29 cellular contexts compared by ENCODE assay signal in the genomic region with DNA sequence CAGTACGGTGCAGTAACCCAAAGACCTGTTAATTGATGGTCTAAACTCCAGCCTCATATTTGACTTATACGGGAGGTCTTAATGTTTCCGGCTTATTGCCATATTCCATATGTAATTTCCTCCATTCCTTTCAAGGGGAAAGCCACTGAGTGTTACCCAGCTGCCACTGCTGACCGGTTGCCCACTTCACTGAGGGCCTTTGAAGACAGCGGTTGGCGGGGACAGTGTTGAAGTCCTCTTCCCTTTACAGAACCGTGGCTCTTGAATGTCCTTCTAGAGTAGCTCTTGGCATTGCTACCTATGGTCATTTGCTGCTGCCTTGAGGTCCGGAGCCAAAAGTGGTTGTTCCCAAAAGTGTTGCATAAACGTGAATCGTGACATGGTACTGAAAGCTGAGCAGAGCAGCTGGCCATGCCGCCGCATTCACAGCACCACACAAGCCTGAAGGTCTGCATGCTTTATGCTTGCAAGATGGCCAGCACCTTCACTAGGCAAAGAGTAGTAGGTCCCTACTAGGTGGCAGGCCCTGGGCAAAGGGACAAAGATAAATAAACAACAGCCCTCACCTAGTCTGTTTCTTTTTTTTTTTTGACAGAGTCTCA.
"Had no signal": no experiment of that assay in that cellular context is flagged by ENCODE, and none has a peak within 500 bp of the region (broad histone marks: within the 10 kb centered on the region; RNA-seq: fewer than 3 reads in every experiment).

No MANE protein-coding gene starts in this region.

- H3K4me3 ChIP-seq: adrenal gland, MG63, Peyer's patch, SK-N-MC had no signal

- H3K9me3 Mint-ChIP-seq: activated CD4-positive, alpha-beta T cell treated with anti-CD3 and anti-CD28 coated beads, Interleukin-2, amount 10 ng/mL, durations not matched to agents 24 days and 14 days; activated CD8-positive, alpha-beta T cell treated with anti-CD3 and anti-CD28 coated beads for 36 hours; activated naive CD4-positive, alpha-beta T cell treated with anti-CD3 and anti-CD28 coated beads for 36 hours; activated naive CD4-positive, alpha-beta T cell treated with anti-CD3 and anti-CD28 coated beads, Interleukin-2, amount 50 U/mL, for 72 hours; activated T-cell treated with anti-CD3 and anti-CD28 coated beads, Interleukin-2, amount 50 U/mL, for 4 hours; activated T-helper 1 cell treated with anti-CD3 and anti-CD28 coated beads, Interleukin-12 subunit alpha, Interleukin-12 subunit beta, Interleukin-2, Interleukin-4 antibody, amounts not matched to agents 30 ng/mL and 10 ng/mL and 1 ng/mL, durations not matched to agents 14 hours and 24 hours and 36 hours had no signal

- H3K36me3 ChIP-seq: brain microvascular endothelial cell, MG63 had no signal

- DNase-seq: activated CD4-positive, alpha-beta T cell treated with anti-CD3 and anti-CD28 coated beads, Interleukin-2, amount 10 ng/mL, durations not matched to agents 24 days and 14 days; activated CD4-positive, alpha-beta T cell treated with anti-CD3 and anti-CD28 coated beads, Interleukin-2, amount 50 U/mL, for 4 hours; activated CD8-positive, alpha-beta T cell treated with anti-CD3 and anti-CD28 coated beads for 36 hours; activated gamma-delta T cell treated with Interleukin-2 at 50 U/mL for 16 hours; activated naive CD4-positive, alpha-beta T cell treated with anti-CD3 and anti-CD28 coated beads for 36 hours; activated T-cell treated with anti-CD3 and anti-CD28 coated beads, Interleukin-2, amount 50 U/mL, for 4 hours; adrenal gland; brain microvascular endothelial cell; Kasumi-1; KG1; MG63; NCI-H1048; NCI-H1105 treated with DMSO at 0.1 percent for 48 hours; NCI-H1436; NCI-H1694; NCI-H1930; NCI-H2107; NCI-H2171; NCI-H510A; NCI-H526; NCI-H748 treated with DMSO at 0.1 percent for 48 hours; NK-92 treated with Interleukin-12 subunit alpha and Interleukin-12 subunit beta, amount 100 ng/mL, for 24 hours; PC-3; Peyer's patch; RPMI8226; T1000 had no signal

- H3K9me3 ChIP-seq: adrenal gland, MG63, Peyer's patch had no signal

- H3K4me3 Mint-ChIP-seq: activated CD4-positive, alpha-beta T cell treated with anti-CD3 and anti-CD28 coated beads, Interleukin-2, amount 10 ng/mL, durations not matched to agents 24 days and 14 days; activated CD8-positive, alpha-beta T cell treated with anti-CD3 and anti-CD28 coated beads for 36 hours; activated naive CD4-positive, alpha-beta T cell treated with anti-CD3 and anti-CD28 coated beads for 36 hours; activated T-cell treated with anti-CD3 and anti-CD28 coated beads, Interleukin-2, amount 50 U/mL, for 4 hours; activated T-helper 1 cell treated with anti-CD3 and anti-CD28 coated beads, Interleukin-12 subunit alpha, Interleukin-12 subunit beta, Interleukin-2, Interleukin-4 antibody, amounts not matched to agents 30 ng/mL and 10 ng/mL and 1 ng/mL, durations not matched to agents 14 hours and 24 hours and 36 hours had no signal

- H3K27me3 ChIP-seq: adrenal gland, brain microvascular endothelial cell, MG63, Peyer's patch had no signal

- H3K27ac Mint-ChIP-seq: activated CD4-positive, alpha-beta T cell treated with anti-CD3 and anti-CD28 coated beads, Interleukin-2, amount 10 ng/mL, durations not matched to agents 24 days and 14 days; activated CD8-positive, alpha-beta T cell treated with anti-CD3 and anti-CD28 coated beads for 36 hours; activated naive CD4-positive, alpha-beta T cell treated with anti-CD3 and anti-CD28 coated beads for 36 hours; activated naive CD4-positive, alpha-beta T cell treated with anti-CD3 and anti-CD28 coated beads, Interleukin-2, amount 50 U/mL, for 72 hours; activated T-helper 1 cell treated with anti-CD3 and anti-CD28 coated beads, Interleukin-12 subunit alpha, Interleukin-12 subunit beta, Interleukin-2, Interleukin-4 antibody, amounts not matched to agents 30 ng/mL and 10 ng/mL and 1 ng/mL, durations not matched to agents 14 hours and 24 hours and 36 hours had no signal

- H3K27ac ChIP-seq: adrenal gland, brain microvascular endothelial cell, SK-N-MC had no signal

- H3K27me3 Mint-ChIP-seq: activated CD4-positive, alpha-beta T cell treated with anti-CD3 and anti-CD28 coated beads, Interleukin-2, amount 10 ng/mL, durations not matched to agents 24 days and 14 days had no signal

- H3K36me3 Mint-ChIP-seq: activated naive CD4-positive, alpha-beta T cell treated with anti-CD3 and anti-CD28 coated beads, Interleukin-2, amount 50 U/mL, for 72 hours had no signal

- ATAC-seq: activated CD8-positive, alpha-beta T cell treated with anti-CD3 and anti-CD28 coated beads for 36 hours; activated naive CD4-positive, alpha-beta T cell treated with anti-CD3 and anti-CD28 coated beads, Interleukin-2, amount 50 U/mL, for 72 hours; activated T-cell treated with anti-CD3 and anti-CD28 coated beads, Interleukin-2, amount 50 U/mL, for 4 hours; PC-3 had no signal
